20 cellular contexts compared by ENCODE assay signal in genomic region chr11:11027271-11027670, GRCh38.
DNase-seq lines count a peak whose midpoint lies in the region; ATAC-seq, FAIRE-seq and TF ChIP-seq lines count a peak whose summit lies in the region.
"Had no signal": no experiment of that assay in that cellular context is flagged by ENCODE, and none has a peak within 500 bp of the region (broad histone marks: within the 10 kb centered on the region; RNA-seq: fewer than 3 reads in every experiment).

No MANE protein-coding gene starts in this region.

- no peak for TF ChIP-seq EP300 in A549 (IDR thresholded peaks at IDR 0.05)

- no peak for TF ChIP-seq RAD21 in A549 (conservative IDR thresholded peaks at IDR 0.05 in 1 of 2, IDR thresholded peaks at IDR 0.05 in 1 of 2)

- peak; percentile 65 to 76; a peak in 4 of 6 replicates for ATAC-seq in A549
- no peak for ATAC-seq in HG03439 (IDR thresholded peaks at IDR 0.05; ENCODE audit: unreplicated experiment)

- H3K4me2 ChIP-seq in A549: 0 out of 3 replicates have a peak overlapping the region, but pooled peaks have one; percentile 15

- TF ChIP-seq POLR2A in A549 (IDR thresholded peaks at IDR 0.05; ENCODE audit: low read length): no peak

- in situ Hi-C loops in astrocyte of the cerebellum (cut with HindIII; ENCODE audit: low sequenced_read_pairs): no loop called here

- H3K9me3 ChIP-seq in A549: no peaks in the 10 kb centered on the region
- H3K9me3 ChIP-seq: esophagus squamous epithelium, vagina had no signal

- H3K27ac ChIP-seq in A549 (no peak overlapping the region), caudate nucleus (ENCODE audit: low read depth, low read length) (no peak overlapping the region)
- H3K27ac ChIP-seq: esophagus squamous epithelium, vagina had no signal

- TF ChIP-seq CTCF in A549 (IDR thresholded peaks at IDR 0.05) (no peak), astrocyte of the cerebellum (IDR thresholded peaks at IDR 0.05; ENCODE audit: low read depth, low read length, missing control alignments) (no peak)

- H3K4me3 ChIP-seq in A549: no peak overlapping the region
- H3K4me3 ChIP-seq in astrocyte of the cerebellum (ENCODE audit: low read depth, low read length): no peak overlapping the region
- H3K4me3 ChIP-seq: esophagus squamous epithelium, vagina had no signal

- H3K4me1 ChIP-seq in A549: peaks cover 13% of the 10 kb centered on the region; the same call in 2 of the 3 replicates
- H3K4me1 ChIP-seq: esophagus squamous epithelium, vagina had no signal

- 0% methylated on average over 1 of the region's 1 CpG for WGBS in A549 (ENCODE audit: missing lambda C conversion rate)

- DNase-seq in A549 (ENCODE audit: low read depth in 1 of 2, low spot score in 1 of 2) (peak in 1 of 2 experiments; percentile 36), HS-27A (ENCODE audit: low read depth) (peak; percentile 65), astrocyte of the cerebellum (ENCODE audit: low read depth) (peak; percentile 15), foreskin melanocyte (peak; percentile 44), NCI-H2171 (lab: John Stamatoyannopoulos, UW) (no peak), caudate nucleus (lab: John Stamatoyannopoulos, UW) (no peak), Ammon's horn (ENCODE audit: low spot score) (no peak)
- DNase-seq: activated CD4-positive, alpha-beta T cell treated with anti-CD3 and anti-CD28 coated beads for 4 hours; activated naive CD8-positive, alpha-beta T cell treated with anti-CD3 and anti-CD28 coated beads, Interleukin-2, amount 10 ng/mL, durations not matched to agents 7 days and 5 days; activated T-cell treated with anti-CD3 and anti-CD28 coated beads for 4 hours; COR-L47; dermis blood vessel endothelial cell; esophagus squamous epithelium; H9; NCI-H187 treated with DMSO at 0.1 percent for 48 hours; NCI-H774; stimulated activated naive CD4-positive, alpha-beta T cell treated with Interleukin-2 at 50 U/mL for 16 hours had no signal

- POLR2A ChIA-PET in A549 (lab: Yijun Ruan, JAX): interaction anchor here (1.3 to 1.8 kb wide), 4 partner anchors 93 to 761 kb away, joined by 5 to 9 read pairs (median 6); partner anchors contain the start of genes EIF4G2 and GALNT18

- FAIRE-seq in A549 (lab: Jason Lieb, UNC): peak; percentile 86
- FAIRE-seq: A204.1 had no signal

- CTCF ChIA-PET in A549 (lab: Yijun Ruan, JAX): interaction anchor here (0.6 to 7.9 kb wide), 49 partner anchors 8 to 1258 kb away, joined by 3 to 116 read pairs (median 5); partner anchors contain the start of gene GALNT18

TF ChIP-seq in A549, 52 proteins besides CTCF, POLR2A, EP300 and RAD21:
- TF ChIP-seq HDAC2 (IDR thresholded peaks at IDR 0.05) (no peak), FOSL2 (IDR thresholded peaks at IDR 0.05) (peak; percentile 21; the same call in 1 of the 2 replicates), FOSL2 (CRISPR knock-in tag; IDR thresholded peaks at IDR 0.05) (peak; percentile 62)

Comparison
In these comparisons a context has a peak if more than half of its experiments do, and no peak if none do; other contexts are left out.
1. DNase-seq: peak in HS-27A (single experiment), astrocyte of the cerebellum (single experiment) and foreskin melanocyte (single experiment); none in NCI-H2171 (single experiment), caudate nucleus (0 of 61) and Ammon's horn (single experiment).